18 cellular contexts compared by ENCODE assay signal in genomic region chr7:151836927-151837205, GRCh38.
"Had no signal": no experiment of that assay in that cellular context is flagged by ENCODE, and none has a peak within 500 bp of the region (broad histone marks: within the 10 kb centered on the region; RNA-seq: fewer than 3 reads in every experiment).

No MANE protein-coding gene starts in this region.

- H3K27me3 Mint-ChIP-seq: type B pancreatic cell had no signal

- H3K36me3 Mint-ChIP-seq: mesothelial cell of epicardium, type B pancreatic cell, WTC11 had no signal

- H3K27ac Mint-ChIP-seq: activated CD8-positive, alpha-beta T cell treated with anti-CD3 and anti-CD28 coated beads, Interleukin-2, amount 10 ng/mL, durations not matched to agents 7 days and 5 days; activated naive CD4-positive, alpha-beta T cell treated with anti-CD3 and anti-CD28 coated beads for 36 hours; mesothelial cell of epicardium; T-helper 2 cell treated with Interferon-gamma antibody and Interleukin-4, amounts not matched to agents 5 μg/mL and 100 μg/mL, for 36 hours; type B pancreatic cell; WTC11 had no signal

- DNase-seq: activated CD4-positive, alpha-beta T cell treated with anti-CD3 and anti-CD28 coated beads for 48 hours; activated CD8-positive, alpha-beta T cell treated with anti-CD3 and anti-CD28 coated beads, Interleukin-2, amount 10 ng/mL, durations not matched to agents 7 days and 5 days; activated naive CD4-positive, alpha-beta T cell treated with anti-CD3 and anti-CD28 coated beads for 36 hours; activated T-cell treated with anti-CD3 and anti-CD28 coated beads, Interleukin-2, amount 50 U/mL, for 4 hours; cerebellar nuclear complex; cortex of kidney; effector CD8-positive, alpha-beta T cell; esophagus squamous epithelium; left cardiac atrium; stomach had no signal

- H3K27ac ChIP-seq: ascending aorta, breast epithelium, prostate gland, right atrium auricular region had no signal

- H3K4me3 ChIP-seq: ascending aorta, breast epithelium, esophagus squamous epithelium, prostate gland, right atrium auricular region, stomach had no signal

- H3K4me1 ChIP-seq: ascending aorta, breast epithelium, prostate gland, right atrium auricular region had no signal

- ATAC-seq: activated CD8-positive, alpha-beta T cell treated with anti-CD3 and anti-CD28 coated beads, Interleukin-2, amount 10 ng/mL, durations not matched to agents 7 days and 5 days; activated T-cell treated with anti-CD3 and anti-CD28 coated beads, Interleukin-2, amount 50 U/mL, for 4 hours; left cardiac atrium had no signal

- H3K9me3 Mint-ChIP-seq: activated naive CD4-positive, alpha-beta T cell treated with anti-CD3 and anti-CD28 coated beads for 36 hours; activated T-cell treated with anti-CD3 and anti-CD28 coated beads, Interleukin-2, amount 50 U/mL, for 4 hours; mesothelial cell of epicardium; T-helper 2 cell treated with Interferon-gamma antibody and Interleukin-4, amounts not matched to agents 5 μg/mL and 100 μg/mL, for 36 hours; type B pancreatic cell; WTC11 had no signal

- H3K9me3 ChIP-seq: ascending aorta, breast epithelium, esophagus squamous epithelium, prostate gland, right atrium auricular region, stomach had no signal

- H3K4me3 Mint-ChIP-seq: activated CD8-positive, alpha-beta T cell treated with anti-CD3 and anti-CD28 coated beads, Interleukin-2, amount 10 ng/mL, durations not matched to agents 7 days and 5 days; activated naive CD4-positive, alpha-beta T cell treated with anti-CD3 and anti-CD28 coated beads for 36 hours; activated T-cell treated with anti-CD3 and anti-CD28 coated beads, Interleukin-2, amount 50 U/mL, for 4 hours; mesothelial cell of epicardium; T-helper 2 cell treated with Interferon-gamma antibody and Interleukin-4, amounts not matched to agents 5 μg/mL and 100 μg/mL, for 36 hours; type B pancreatic cell; WTC11 had no signal

- H3K36me3 ChIP-seq: ascending aorta, breast epithelium, prostate gland, right atrium auricular region had no signal

- H3K27me3 ChIP-seq: ascending aorta, breast epithelium, esophagus squamous epithelium, right atrium auricular region, stomach had no signal
